In genomic region chr6:158771399-158772158, GRCh38 we compare ENCODE assay signal across 9 cellular contexts. TPM values are rescaled to one million over a fixed set of nuclear protein-coding genes. Genes with fewer than 3 reads are reported as not detected.
DNase-seq lines count a peak whose midpoint lies in the region; ATAC-seq, FAIRE-seq and TF ChIP-seq lines count a peak whose summit lies in the region.
"Had no signal": no experiment of that assay in that cellular context is flagged by ENCODE, and none has a peak within 500 bp of the region (broad histone marks: within the 10 kb centered on the region; RNA-seq: fewer than 3 reads in every experiment).

No MANE protein-coding gene starts in this region.

- peaks cover 4% of the 10 kb centered on the region for H3K27me3 Mint-ChIP-seq in CD4-positive, CD25-positive, alpha-beta regulatory T cell
- H3K27me3 Mint-ChIP-seq in naive thymus-derived CD8-positive, alpha-beta T cell, result no peaks in the 10 kb centered on the region

- H3K9ac ChIP-seq in GM23248, result no peak overlapping the region

- WGBS in GM23248 (ENCODE audit: low coverage in 1 of 2, low lambda C conversion rate in 2 of 2, missing lambda C conversion rate in 2 of 2), 2 experiments, result 83 to 86% methylated on average over 16 of the region's 16 CpGs

- H3K27me3 ChIP-seq in CD4-positive, CD25-positive, alpha-beta regulatory T cell (ENCODE audit: control insufficient read depth, insufficient read depth, low read length), result no peaks in the 10 kb centered on the region
- no peaks in the 10 kb centered on the region for H3K27me3 ChIP-seq in GM23248 (replicated peaks; ENCODE audit: insufficient read depth)
- H3K27me3 ChIP-seq in bronchial epithelial cell (ENCODE audit: control insufficient read depth, insufficient read depth, low read length), result no peaks in the 10 kb centered on the region

- in situ Hi-C loops in GM23248 (cut with MboI), result no loop called here

- H3K79me2 ChIP-seq in GM23248 (ENCODE audit: insufficient read depth), result no peaks in the 10 kb centered on the region

- H3F3A ChIP-seq in GM23248 (ENCODE audit: insufficient read depth), result peaks cover 10% of the 10 kb centered on the region

- peaks cover 7 to 40% (median 21%) of the 10 kb centered on the region in 4 donors for H3K4me1 Mint-ChIP-seq in CD4-positive, CD25-positive, alpha-beta regulatory T cell
- peaks cover 30 to 40% (median 36%) of the 10 kb centered on the region in 4 donors for H3K4me1 Mint-ChIP-seq in naive thymus-derived CD8-positive, alpha-beta T cell

- H3K27ac Mint-ChIP-seq in CD4-positive, CD25-positive, alpha-beta regulatory T cell, result peak overlapping the region; percentile 89 to 98 (median 93)
- peak overlapping the region; percentile 67 to 95 (median 88) for H3K27ac Mint-ChIP-seq in naive thymus-derived CD8-positive, alpha-beta T cell
- H3K27ac Mint-ChIP-seq: HFFc6 had no signal

- peaks cover 0 to 13% (median 0%) of the 10 kb centered on the region in 7 donors for H3K9me3 Mint-ChIP-seq in CD4-positive, CD25-positive, alpha-beta regulatory T cell
- H3K9me3 Mint-ChIP-seq in naive thymus-derived CD8-positive, alpha-beta T cell, result no peaks in the 10 kb centered on the region
- H3K9me3 Mint-ChIP-seq: HFFc6 had no signal

- H3K36me3 Mint-ChIP-seq in CD4-positive, CD25-positive, alpha-beta regulatory T cell, result peaks cover 67% of the 10 kb centered on the region
- peaks cover 4 to 98% (median 42%) of the 10 kb centered on the region in 3 donors for H3K36me3 Mint-ChIP-seq in naive thymus-derived CD8-positive, alpha-beta T cell

- no peak overlapping the region for H3K4me3 ChIP-seq in CD4-positive, CD25-positive, alpha-beta regulatory T cell (ENCODE audit: low read depth, low read length)
- H3K4me3 ChIP-seq in GM23248 (no peak overlapping the region), bronchial epithelial cell (ENCODE audit: low read depth, low read length) (no peak overlapping the region)

- no peak for DNase-seq in CD4-positive, CD25-positive, alpha-beta regulatory T cell
- DNase-seq in GM23248 (peak; percentile 6), bronchial epithelial cell (ENCODE audit: low read depth) (no peak), DMS 273 treated with DMSO at 0.1 percent for 48 hours (lab: John Stamatoyannopoulos, UW) (no peak), occipital lobe (lab: John Stamatoyannopoulos, UW) (no peak), DMS53 treated with DMSO at 0.1 percent for 48 hours (lab: John Stamatoyannopoulos, UW; ENCODE audit: unreplicated experiment) (no peak)
- DNase-seq in naive thymus-derived CD8-positive, alpha-beta T cell, result no peak
- DNase-seq: HFFc6 had no signal

- H4K20me1 ChIP-seq in GM23248 (ENCODE audit: insufficient read depth), result no peaks in the 10 kb centered on the region

- H3K4me3 Mint-ChIP-seq in CD4-positive, CD25-positive, alpha-beta regulatory T cell, result peak overlapping the region in 3 of 4 donors; percentile 55 to 70 (median 58)
- peak overlapping the region in 7 of 10 donors; percentile 26 to 66 (median 54) for H3K4me3 Mint-ChIP-seq in naive thymus-derived CD8-positive, alpha-beta T cell
- H3K4me3 Mint-ChIP-seq: HFFc6 had no signal

- H3K36me3 ChIP-seq in CD4-positive, CD25-positive, alpha-beta regulatory T cell (ENCODE audit: control insufficient read depth, insufficient read depth, low read length), result peaks cover 99% of the 10 kb centered on the region
- H3K36me3 ChIP-seq in GM23248 (ENCODE audit: low read depth), result peaks cover 29% of the 10 kb centered on the region; the same call in 1 of the 2 replicates
- peaks cover 61% of the 10 kb centered on the region for H3K36me3 ChIP-seq in bronchial epithelial cell (ENCODE audit: control insufficient read depth, insufficient read depth, low read length)

- no peak overlapping the region for H3K4me2 ChIP-seq in GM23248 (ENCODE audit: unreplicated experiment)

- peak; percentile 32 for FAIRE-seq in bronchial epithelial cell (lab: Jason Lieb, UNC)

- no peaks in the 10 kb centered on the region for H3K9me2 ChIP-seq in GM23248 (ENCODE audit: insufficient read depth)

- H3K4me1 ChIP-seq in CD4-positive, CD25-positive, alpha-beta regulatory T cell (ENCODE audit: control insufficient read depth, insufficient read depth, low read length, poor library complexity, severe bottlenecking), result peaks cover 16% of the 10 kb centered on the region
- peaks cover 13% of the 10 kb centered on the region for H3K4me1 ChIP-seq in GM23248 (ENCODE audit: insufficient read depth)

- no peaks in the 10 kb centered on the region for H3K9me3 ChIP-seq in CD4-positive, CD25-positive, alpha-beta regulatory T cell (ENCODE audit: control insufficient read depth in 2 of 2, low read length in 2 of 2)
- H3K9me3 ChIP-seq in GM23248 (ENCODE audit: low read depth), result no peaks in the 10 kb centered on the region

- TF ChIP-seq CTCF in bronchial epithelial cell (IDR thresholded peaks at IDR 0.05; ENCODE audit: insufficient read depth, low read length, severe bottlenecking), result no peak

- ATAC-seq in CD4-positive, CD25-positive, alpha-beta regulatory T cell (ENCODE audit: low read depth in 2 of 2), result no peak
- peak; percentile 11 to 40 for ATAC-seq in naive thymus-derived CD8-positive, alpha-beta T cell
- ATAC-seq in HG02885 (IDR thresholded peaks at IDR 0.05; ENCODE audit: poor library complexity, unreplicated experiment), result no peak

- no peak overlapping the region for H3K27ac ChIP-seq in CD4-positive, CD25-positive, alpha-beta regulatory T cell (ENCODE audit: insufficient read depth, low read length, poor library complexity, severe bottlenecking)
- H3K27ac ChIP-seq in GM23248, result no peak overlapping the region

- H2AFZ ChIP-seq in GM23248, result no peak overlapping the region

- POLR2A ChIA-PET in naive thymus-derived CD8-positive, alpha-beta T cell (lab: Charles Lee), result interaction anchor here (1.0 to 2.2 kb wide), 3 partner anchors 23 to 98 kb away, joined by 3 to 8 read pairs (median 4); no protein-coding TSS in a partner anchor

RNA-seq across cellular contexts. Expression of gene EZR, which starts 47.6 kb away (rescaled TPM):
- total RNA-seq in CD4-positive, CD25-positive, alpha-beta regulatory T cell, result 559 TPM
- 100 to 1,000 TPM; 310 to 497 (median 365) TPM for polyA plus RNA-seq in CD4-positive, CD25-positive, alpha-beta regulatory T cell
- total RNA-seq in GM23248 (2014; rRNA removed; shearing (Covaris generic)), result 52.4 and 59.4 TPM in 2 replicates
- 65.2 and 66.8 TPM in 2 replicates for polyA plus RNA-seq in GM23248 (2016; fragmentation: Nextera tagmentation; extraction: Ambion mirVana)
- total RNA-seq in bronchial epithelial cell, result 314 and 407 TPM in 2 replicates
- 100 to 1,000 TPM; 202 to 212 TPM for total RNA-seq in naive thymus-derived CD8-positive, alpha-beta T cell
- polyA plus RNA-seq in naive thymus-derived CD8-positive, alpha-beta T cell, result 100 to 1,000 TPM; 127 to 168 (median 143) TPM
- total RNA-seq in occipital lobe, result 162 TPM

Comparison
In these comparisons a context has a peak if more than half of its experiments do, and no peak if none do; other contexts are left out.
1. ATAC-seq: peak in naive thymus-derived CD8-positive, alpha-beta T cell (2 of 2); none in CD4-positive, CD25-positive, alpha-beta regulatory T cell (0 of 2) and HG02885 (single experiment).